In the genomic region with DNA sequence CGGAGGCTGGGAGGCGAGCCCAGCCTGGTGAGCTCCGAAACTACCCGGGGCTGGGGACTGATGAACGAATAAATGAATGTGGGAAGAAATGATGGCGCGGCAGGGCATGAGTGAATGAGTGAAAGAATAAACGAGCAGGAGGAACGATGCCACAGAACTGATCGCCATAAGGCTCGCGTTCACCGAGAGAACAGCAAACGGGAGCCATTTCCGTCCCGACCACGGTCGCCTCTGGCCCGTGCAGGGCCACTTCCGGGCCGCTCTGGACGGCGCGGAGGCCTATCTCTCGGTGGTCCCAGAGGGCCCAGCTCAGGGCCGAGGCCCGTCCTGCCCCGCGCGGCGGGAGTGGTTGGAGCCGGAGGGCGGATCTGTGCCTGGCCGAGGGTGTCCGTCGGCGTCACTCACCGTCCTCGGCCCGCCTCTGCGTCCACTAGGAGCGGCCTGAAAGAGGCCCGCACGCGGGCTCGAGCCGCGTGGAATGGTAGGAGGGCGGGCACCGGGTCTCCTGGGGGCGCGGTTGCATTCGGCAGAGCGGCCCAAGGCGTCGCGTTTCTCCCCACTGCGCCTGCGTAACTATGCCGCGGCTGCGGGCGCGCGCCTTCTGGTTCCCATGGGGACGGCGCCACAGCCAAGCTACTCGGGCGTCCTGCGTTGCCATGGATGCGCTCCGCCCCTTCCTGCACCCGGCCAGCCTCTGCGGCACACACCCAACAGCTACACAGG, we compare ENCODE assay signal across 8 cellular contexts. TPM values are rescaled to one million over a fixed set of nuclear protein-coding genes. Genes with fewer than 3 reads are reported as not detected.
DNase-seq lines count a peak whose midpoint lies in the region; ATAC-seq and TF ChIP-seq lines count a peak whose summit lies in the region.

Gene ZNF497, minus strand, starts transcription at position 480 of the 723 bp plus-strand sequence. CDS start 5,116 bp downstream, outside the sequence.

- H3K4me1 Mint-ChIP-seq in activated T-cell treated with anti-CD3 and anti-CD28 coated beads, Interleukin-2, amount 50 U/mL, for 72 hours (ENCODE audit: low read depth): peaks cover 19% of the 10 kb centered on the region
- peaks cover 15 to 35% (median 18%) of the 10 kb centered on the region in 3 donors for H3K4me1 Mint-ChIP-seq in naive B cell
- peaks cover 13% of the 10 kb centered on the region for H3K4me1 Mint-ChIP-seq in stimulated activated effector memory CD8-positive, alpha-beta T cell treated with anti-CD3 and anti-CD28 coated beads, Interleukin-12 subunit alpha, Interleukin-12 subunit beta, amount 100 ng/mL, for 72 hours

- CTCF ChIA-PET in Panc1 (lab: Charles Lee): no interaction called here

- H3K4me1 ChIP-seq in KMS-11 (ENCODE audit: low read depth, poor library complexity, severe bottlenecking) (no peaks in the 10 kb centered on the region), Panc1 (ENCODE audit: control insufficient read depth, insufficient read depth, low read length) (peaks cover 6% of the 10 kb centered on the region; the same call in 1 of the 2 replicates)

- no peaks in the 10 kb centered on the region for H3K9me3 ChIP-seq in Panc1 (ENCODE audit: control insufficient read depth, insufficient read depth, low read depth, low read length)

- H3K27me3 ChIP-seq in KMS-11 (ENCODE audit: insufficient read depth, low read depth): no peaks in the 10 kb centered on the region
- no peaks in the 10 kb centered on the region for H3K27me3 ChIP-seq in Panc1 (ENCODE audit: control insufficient read depth, insufficient read depth, low read length)

- H3K4me2 ChIP-seq in KMS-11: peak within 1 kb of the TSS; percentile 48

- no TSS peak for BruUV-seq in Panc1 (replicated peaks; lab: Mats Ljungman, UMichigan)

- peak within 1 kb of the TSS; percentile 97 for H3K27ac Mint-ChIP-seq in activated T-cell treated with anti-CD3 and anti-CD28 coated beads, Interleukin-2, amount 50 U/mL, for 72 hours
- H3K27ac Mint-ChIP-seq in naive B cell: peak within 1 kb of the TSS; percentile 91 to 98 (median 96)
- H3K27ac Mint-ChIP-seq in stimulated activated effector memory CD8-positive, alpha-beta T cell treated with anti-CD3 and anti-CD28 coated beads, Interleukin-12 subunit alpha, Interleukin-12 subunit beta, amount 100 ng/mL, for 72 hours: peak within 1 kb of the TSS; percentile 97

- in situ Hi-C loops in Panc1 (cut with HindIII; ENCODE audit: low pct_unique_long_range_greater_than_20kb, low sequenced_read_pairs): no loop called here

- H3K36me3 ChIP-seq in KMS-11 (ENCODE audit: insufficient read depth) (no peaks in the 10 kb centered on the region), Panc1 (ENCODE audit: control insufficient read depth, insufficient read depth, low read length) (no peaks in the 10 kb centered on the region)

- POLR2A ChIA-PET in Panc1 (lab: Charles Lee): interaction anchor here (0.5 to 3.0 kb wide), 12 partner anchors 10 to 163 kb away, joined by 3 to 16 read pairs (median 4); partner anchors contain the start of gene ZBTB45

- peaks cover 0 to 1% of the 10 kb centered on the region in 2 donors for H3K36me3 Mint-ChIP-seq in activated T-cell treated with anti-CD3 and anti-CD28 coated beads, Interleukin-2, amount 50 U/mL, for 72 hours (ENCODE audit: insufficient read depth in 2 of 2)
- no peaks in the 10 kb centered on the region for H3K36me3 Mint-ChIP-seq in naive B cell
- H3K36me3 Mint-ChIP-seq in stimulated activated effector memory CD8-positive, alpha-beta T cell treated with anti-CD3 and anti-CD28 coated beads, Interleukin-12 subunit alpha, Interleukin-12 subunit beta, amount 100 ng/mL, for 72 hours: peaks cover 13% of the 10 kb centered on the region

- DNase-seq in DMS79 treated with DMSO at 0.1 percent for 48 hours (lab: John Stamatoyannopoulos, UW) (peak; percentile 91), Panc1 (ENCODE audit: low read depth, low spot score) (peak; percentile 79), fibroblast of gingiva (ENCODE audit: low read depth) (peak; percentile 96), naive B cell (peak; percentile 97)
- DNase-seq in activated T-cell treated with anti-CD3 and anti-CD28 coated beads, Interleukin-2, amount 50 U/mL, for 72 hours: peak; percentile 97 to 98
- peak; percentile 93 to 98 for DNase-seq in stimulated activated effector memory CD8-positive, alpha-beta T cell treated with anti-CD3 and anti-CD28 coated beads, Interleukin-12 subunit alpha, Interleukin-12 subunit beta, amount 100 ng/mL, for 72 hours (ENCODE audit: low spot score in 2 of 2)

- peak within 1 kb of the TSS; percentile 63 for H3K27ac ChIP-seq in KMS-11
- H3K27ac ChIP-seq in Panc1 (ENCODE audit: low read length): peak within 1 kb of the TSS; percentile 96

- ATAC-seq in GM21786 (IDR thresholded peaks at IDR 0.05; ENCODE audit: unreplicated experiment): peak; percentile 87
- ATAC-seq in Panc1: peak; percentile 94
- ATAC-seq in activated T-cell treated with anti-CD3 and anti-CD28 coated beads, Interleukin-2, amount 50 U/mL, for 72 hours (replicated peaks in 1 of 2): peak; percentile 92 to 94
- ATAC-seq in naive B cell (ENCODE audit: low read depth in 2 of 2): peak; percentile 82
- peak; percentile 95 for ATAC-seq in stimulated activated effector memory CD8-positive, alpha-beta T cell treated with anti-CD3 and anti-CD28 coated beads, Interleukin-12 subunit alpha, Interleukin-12 subunit beta, amount 100 ng/mL, for 72 hours

- no peaks in the 10 kb centered on the region for H3K9me3 Mint-ChIP-seq in activated T-cell treated with anti-CD3 and anti-CD28 coated beads, Interleukin-2, amount 50 U/mL, for 72 hours
- H3K9me3 Mint-ChIP-seq in naive B cell: no peaks in the 10 kb centered on the region
- no peaks in the 10 kb centered on the region for H3K9me3 Mint-ChIP-seq in stimulated activated effector memory CD8-positive, alpha-beta T cell treated with anti-CD3 and anti-CD28 coated beads, Interleukin-12 subunit alpha, Interleukin-12 subunit beta, amount 100 ng/mL, for 72 hours

- peak within 1 kb of the TSS; percentile 54; the same call in 1 of the 2 replicates for H3K9ac ChIP-seq in KMS-11

- TF ChIP-seq CTCF in KMS-11 (conservative IDR thresholded peaks at IDR 0.05; ENCODE audit: low read depth, low read length) (no peak), Panc1 (IDR thresholded peaks at IDR 0.05) (no peak)

- H3K4me3 Mint-ChIP-seq in activated T-cell treated with anti-CD3 and anti-CD28 coated beads, Interleukin-2, amount 50 U/mL, for 72 hours: peak within 1 kb of the TSS; percentile 92 to 99
- H3K4me3 Mint-ChIP-seq in naive B cell: peak within 1 kb of the TSS; percentile 91 to 97 (median 95)
- peak within 1 kb of the TSS; percentile 93 for H3K4me3 Mint-ChIP-seq in stimulated activated effector memory CD8-positive, alpha-beta T cell treated with anti-CD3 and anti-CD28 coated beads, Interleukin-12 subunit alpha, Interleukin-12 subunit beta, amount 100 ng/mL, for 72 hours

- no peaks in the 10 kb centered on the region for H3K79me2 ChIP-seq in KMS-11 (ENCODE audit: insufficient read depth, low read depth)

- intact Hi-C loops in Panc1 (cut with micrococcal nuclease; ENCODE audit: unreplicated experiment): no loop called here

- H2AFZ ChIP-seq in KMS-11 (ENCODE audit: low read depth): peak within 1 kb of the TSS; percentile 85

- no peaks in the 10 kb centered on the region for H3K27me3 Mint-ChIP-seq in activated T-cell treated with anti-CD3 and anti-CD28 coated beads, Interleukin-2, amount 50 U/mL, for 72 hours (ENCODE audit: low read depth)
- H3K27me3 Mint-ChIP-seq in naive B cell: peaks cover 0 to 4% (median 0%) of the 10 kb centered on the region in 3 donors

- no peak within 1 kb of the TSS for H3K4me3 ChIP-seq in KMS-11 (IDR thresholded peaks at IDR 0.05; ENCODE audit: insufficient read depth, low read depth, low read length)
- peak within 1 kb of the TSS; percentile 60 to 95 for H3K4me3 ChIP-seq in Panc1 (ENCODE audit: low read depth in 2 of 2, low read length in 2 of 2)

- no peaks in the 10 kb centered on the region for H4K20me1 ChIP-seq in KMS-11 (ENCODE audit: insufficient read depth)

RNA-seq across cellular contexts. Expression of gene ZNF497, which starts in this region (rescaled TPM):
- 1.9 TPM for total RNA-seq in Panc1 (2021; ENCODE audit: unreplicated experiment)
- polyA plus RNA-seq in Panc1 (2012; ENCODE audit: insufficient read length): 4.0 TPM
- total RNA-seq in activated T-cell treated with anti-CD3 and anti-CD28 coated beads, Interleukin-2, amount 50 U/mL, for 72 hours: 1 to 10 TPM; 1.5 to 2.4 TPM
- polyA plus RNA-seq in naive B cell (ENCODE audit: low read depth in 6 of 6): 1 to 10 TPM in 3 of 6 donors, under 1 TPM in 3; 0.23 to 2.3 (median 1.5) TPM
